In genomic region chr14:90396342-90397339, GRCh38 we compare ENCODE assay signal across 8 cellular contexts. TPM values are rescaled to one million over a fixed set of nuclear protein-coding genes. Genes with fewer than 3 reads are reported as not detected.
DNase-seq lines count a peak whose midpoint lies in the region; ATAC-seq and TF ChIP-seq lines count a peak whose summit lies in the region.

Gene CALM1, plus strand, starts transcription at chr14:90397029. Its CDS starts 202 bp downstream, at chr14:90397231.

- H3K9ac ChIP-seq in HUES48 (ENCODE audit: low read depth, low read length) = peak within 1 kb of the TSS; percentile 76
- peak within 1 kb of the TSS; percentile 83 for H3K9ac ChIP-seq in OCI-LY3 (ENCODE audit: low read length)
- peak within 1 kb of the TSS; percentile 92 to 97 for H3K9ac ChIP-seq in mucosa of rectum (ENCODE audit: low read depth in 1 of 2, low read length in 2 of 2)

- H3K36me3 ChIP-seq in HUES48 (ENCODE audit: control insufficient read depth, insufficient read depth, low read length) (peaks cover 19% of the 10 kb centered on the region), OCI-LY3 (replicated peaks; ENCODE audit: low read depth, low read length) (peaks cover 17% of the 10 kb centered on the region), mucosa of rectum (ENCODE audit: control insufficient read depth in 2 of 2, insufficient read depth in 2 of 2, low read length in 2 of 2) (peaks cover 18% of the 10 kb centered on the region in 2 donors)

- no peak for TF ChIP-seq CTCF in Calu3 (IDR thresholded peaks at IDR 0.05; ENCODE audit: unreplicated experiment)
- TF ChIP-seq CTCF in OCI-LY3 (IDR thresholded peaks at IDR 0.05; ENCODE audit: low read depth, low read length) = no peak

- peak within 1 kb of the TSS; percentile 35 for H3K27ac ChIP-seq in HUES48 (ENCODE audit: low read depth, low read length)
- H3K27ac ChIP-seq in OCI-LY3 (ENCODE audit: low read length) = peak within 1 kb of the TSS; percentile 71
- H3K27ac ChIP-seq in epithelial cell of prostate = peak within 1 kb of the TSS; percentile 85
- H3K27ac ChIP-seq in mucosa of rectum (ENCODE audit: low read depth in 2 of 2, low read length in 2 of 2) = peak within 1 kb of the TSS; percentile 78 to 95

- TSS peak; percentile 89 for BruUV-seq in Calu3 (replicated peaks; lab: Mats Ljungman, UMichigan)

- peak within 1 kb of the TSS; percentile 92 for H2AFZ ChIP-seq in OCI-LY3 (ENCODE audit: low read depth, low read length)

- DNase-seq in Calu3 (peak; percentile 96), activated T-cell treated with anti-CD3 and anti-CD28 coated beads for 4 hours (peak; percentile 93), epithelial cell of prostate (ENCODE audit: low read depth, low spot score) (peak; percentile 83)
- peak; percentile 86 to 92 for DNase-seq in stimulated activated CD8-positive, alpha-beta memory T cell treated with anti-CD3 and anti-CD28 coated beads, Interleukin-4, amount 100 ng/mL, for 4 hours (ENCODE audit: low read depth in 2 of 2, low spot score in 1 of 2)

- intact Hi-C loops in Calu3 (cut with micrococcal nuclease; ENCODE audit: unreplicated experiment) = loop anchor here (5.0 kb wide), 1 partner anchor 116 kb away; no protein-coding TSS in a partner anchor

- H3K79me2 ChIP-seq in OCI-LY3 (ENCODE audit: low read length) = peaks cover 43% of the 10 kb centered on the region

- H3K36me3 Mint-ChIP-seq in Calu3 (ENCODE audit: insufficient read depth, unreplicated experiment) = peaks cover 45% of the 10 kb centered on the region

- H3K9me3 ChIP-seq in HUES48 (ENCODE audit: control insufficient read depth, insufficient read depth, low read length) (no peaks in the 10 kb centered on the region), OCI-LY3 (ENCODE audit: insufficient read depth, low read length) (no peaks in the 10 kb centered on the region), mucosa of rectum (ENCODE audit: control insufficient read depth in 2 of 2, low read length in 2 of 2) (no peaks in the 10 kb centered on the region)

- H3K27ac Mint-ChIP-seq in Calu3 (ENCODE audit: unreplicated experiment) = peak within 1 kb of the TSS; percentile 94

- H3K4me3 ChIP-seq in HUES48 (ENCODE audit: low read depth, low read length) (peak within 1 kb of the TSS; percentile 99), OCI-LY3 (ENCODE audit: low read length) (peak within 1 kb of the TSS; percentile 91), mucosa of rectum (ENCODE audit: low read length in 2 of 2) (peak within 1 kb of the TSS; percentile 92 to 96)

- no peaks in the 10 kb centered on the region for H3K9me3 Mint-ChIP-seq in Calu3 (ENCODE audit: low read depth, unreplicated experiment)

- H3K4me3 Mint-ChIP-seq in Calu3 (ENCODE audit: low read depth, unreplicated experiment) = peak within 1 kb of the TSS; percentile 85

- H3K4me2 ChIP-seq in OCI-LY3 (ENCODE audit: low read length) = peak within 1 kb of the TSS; percentile 94

- H3K27me3 Mint-ChIP-seq in Calu3 (ENCODE audit: unreplicated experiment) = no peaks in the 10 kb centered on the region

- H3K27me3 ChIP-seq in HUES48 (ENCODE audit: control insufficient read depth, insufficient read depth, low read length) (no peaks in the 10 kb centered on the region), OCI-LY3 (ENCODE audit: low read depth, low read length) (0 out of 2 replicates have a peak, but pooled peaks cover 3% of the 10 kb centered on the region), mucosa of rectum (ENCODE audit: control insufficient read depth in 2 of 2, insufficient read depth in 2 of 2, low read length in 2 of 2) (no peaks in the 10 kb centered on the region)

- peaks cover 28% of the 10 kb centered on the region for H4K20me1 ChIP-seq in OCI-LY3 (ENCODE audit: insufficient read depth, low read length)

- peak; percentile 64 for ATAC-seq in GM21381 (IDR thresholded peaks at IDR 0.05; ENCODE audit: unreplicated experiment)

- peaks cover 11% of the 10 kb centered on the region for H3K4me1 Mint-ChIP-seq in Calu3 (ENCODE audit: low read depth, unreplicated experiment)

- H3K4me1 ChIP-seq in HUES48 (ENCODE audit: control insufficient read depth, insufficient read depth, low read length) = peaks cover 17% of the 10 kb centered on the region; the same call in 1 of the 2 replicates
- peaks cover 19% of the 10 kb centered on the region for H3K4me1 ChIP-seq in OCI-LY3 (ENCODE audit: low read length)
- peaks cover 18 to 19% of the 10 kb centered on the region in 2 donors for H3K4me1 ChIP-seq in mucosa of rectum (ENCODE audit: control insufficient read depth in 2 of 2, insufficient read depth in 2 of 2, low read length in 2 of 2)

- CTCF ChIA-PET in Calu3 (lab: Charles Lee) = interaction anchor here (1.3 kb wide), 1 partner anchor 95 kb away, joined by 8 read pairs; no protein-coding TSS in a partner anchor

RNA-seq across cellular contexts. Expression of gene CALM1, which starts in this region (rescaled TPM):
- 236 and 242 TPM in 2 replicates for total RNA-seq in Calu3 (2022)

Comparison
In these comparisons a context has a peak if more than half of its experiments do, and no peak if none do; other contexts are left out.
1. Peak in every context shown above with its lines: DNase-seq, ATAC-seq, H3K4me3 ChIP-seq and H3K27ac ChIP-seq.
2. H3K27ac ChIP-seq: peak in every context shown above with its lines; median percentile 86 in mucosa of rectum; 85 in epithelial cell of prostate; 71 in OCI-LY3; 35 in HUES48.